17 cellular contexts compared by ENCODE assay signal in the genomic region with DNA sequence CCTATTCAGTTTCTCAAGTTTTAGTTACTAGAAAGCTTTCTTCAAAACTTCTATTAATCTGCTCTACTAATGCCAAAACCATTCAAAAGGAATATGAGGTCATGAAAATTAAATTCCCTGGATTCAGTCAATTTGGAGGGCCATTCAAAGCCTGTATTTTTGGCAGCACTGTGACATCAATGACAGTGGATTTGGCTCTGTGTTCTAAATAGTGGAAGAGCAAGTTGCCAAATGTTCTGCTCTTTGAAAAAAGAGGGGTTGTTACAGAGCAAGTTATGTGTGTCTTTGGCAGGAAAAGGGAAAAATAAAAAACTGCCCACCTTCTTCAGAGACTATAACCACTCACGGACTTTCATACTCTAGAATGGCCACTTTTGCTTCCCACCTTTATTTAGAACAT. TPM values are rescaled to one million over a fixed set of nuclear protein-coding genes. Genes with fewer than 3 reads are reported as not detected.
DNase-seq lines count a peak whose midpoint lies in the region; ATAC-seq, FAIRE-seq and TF ChIP-seq lines count a peak whose summit lies in the region.
"Had no signal": no experiment of that assay in that cellular context is flagged by ENCODE, and none has a peak within 500 bp of the region (broad histone marks: within the 10 kb centered on the region; RNA-seq: fewer than 3 reads in every experiment).

No MANE protein-coding gene starts in this region.

- H2AFZ ChIP-seq in K562 (ENCODE audit: low read depth, low read length), result no peak overlapping the region

- BruUV-seq in K562 (replicated peaks; lab: Mats Ljungman, UMichigan), result TSS peak; percentile 18

- no peak overlapping the region for H3K4me2 ChIP-seq in K562 (ENCODE audit: insufficient read depth, low read length)
- H3K4me2 ChIP-seq: A549 had no signal

- WGBS in K562 (ENCODE audit: insufficient coverage, low coverage, missing lambda C conversion rate), result 94% methylated on average over 1 of the region's 1 CpG
- 18 to 40% methylated on average over 1 of the region's 1 CpG for WGBS in thyroid gland, 2 donors

- H3K4me1 ChIP-seq in K562 (replicated peaks in 1 of 2; ENCODE audit: control insufficient read depth in 2 of 2, insufficient read depth in 2 of 2, low read length in 2 of 2) (peaks cover 7 to 16% of the 10 kb centered on the region in 2 experiments; a peak in 4 of 5 replicates), thyroid gland (peaks cover 17 to 19% of the 10 kb centered on the region in 2 donors), uterus (no peaks in the 10 kb centered on the region)
- H3K4me1 ChIP-seq: BE2C had no signal

- TF ChIP-seq EP300 in K562 (IDR thresholded peaks at IDR 0.05; ENCODE audit: low read length), result no peak

- no peak for ATAC-seq in K562
- no peak for ATAC-seq in stimulated activated naive B cell treated with anti-CD40 and anti-IgM and Interleukin-4, amounts not matched to agents 10 μg/mL and 1 μg/mL and 100 μg/mL, for 72 hours (replicated peaks)
- ATAC-seq: A549; CD8-positive, alpha-beta T cell had no signal

- no peak for FAIRE-seq in K562 (lab: Jason Lieb, UNC)
- FAIRE-seq: A549 had no signal

- no peaks in the 10 kb centered on the region for H3K79me2 ChIP-seq in K562 (ENCODE audit: control insufficient read depth, insufficient read depth, low read length)

- H3K36me3 ChIP-seq in K562 (ENCODE audit: control insufficient read depth, insufficient read depth, low read length) (peaks cover 29% of the 10 kb centered on the region; the same call in 1 of the 3 replicates), thyroid gland (no peaks in the 10 kb centered on the region), uterus (no peaks in the 10 kb centered on the region)

- CTCF ChIA-PET in K562 (lab: Yijun Ruan, JAX; ENCODE audit: low intra/inter-chr PET ratio), result no interaction called here

- no peak overlapping the region for H3K9ac ChIP-seq in K562 (ENCODE audit: insufficient read depth in 1 of 2, low read depth in 2 of 2, low read length in 2 of 2)

- TF ChIP-seq CTCF in K562 (IDR thresholded peaks at IDR 0.05 in 2 of 3, conservative IDR thresholded peaks at IDR 0.05 in 1 of 3; ENCODE audit: insufficient read depth in 2 of 3, low read depth in 1 of 3, low read length in 3 of 3), result no peak
- no peak for TF ChIP-seq CTCF in thyroid gland (IDR thresholded peaks at IDR 0.05)
- no peak for TF ChIP-seq CTCF in uterus (IDR thresholded peaks at IDR 0.05)

- peaks cover 0 to 4% of the 10 kb centered on the region in 2 donors for H3K4me1 Mint-ChIP-seq in stimulated activated naive B cell treated with anti-CD40 and anti-IgM and Interleukin-4, amounts not matched to agents 10 μg/mL and 1 μg/mL and 100 μg/mL, for 72 hours

- H3K27ac ChIP-seq in K562 (ENCODE audit: extremely low read depth, low read depth, low read length) (no peak overlapping the region), thyroid gland (peak overlapping the region in 2 of 3 donors; percentile 24 to 54), uterus (no peak overlapping the region)
- H3K27ac ChIP-seq: A549, C4-2B, HL-60 had no signal

- in situ Hi-C loops in G401 (cut with HindIII; ENCODE audit: low sequenced_read_pairs), result loop anchor here (5.0 kb wide), 1 partner anchor 48 kb away; no protein-coding TSS in a partner anchor
- in situ Hi-C loops in K562 (cut with MboI), result no loop called here

- no peaks in the 10 kb centered on the region for H3K9me1 ChIP-seq in K562 (ENCODE audit: control insufficient read depth, insufficient read depth, low read length)

- H3K9me3 ChIP-seq in K562 (replicated peaks; ENCODE audit: control insufficient read depth, insufficient read depth, low read depth, low read length) (no peaks in the 10 kb centered on the region), thyroid gland (no peaks in the 10 kb centered on the region), uterus (no peaks in the 10 kb centered on the region)
- H3K9me3 ChIP-seq: A549, BE2C had no signal

- no peak overlapping the region for H3K27ac Mint-ChIP-seq in stimulated activated naive B cell treated with anti-CD40 and anti-IgM and Interleukin-4, amounts not matched to agents 10 μg/mL and 1 μg/mL and 100 μg/mL, for 72 hours
- H3K27ac Mint-ChIP-seq: CD8-positive, alpha-beta T cell; HFFc6 had no signal

- no peak for TF ChIP-seq RAD21 in K562 (CRISPR knock-in tag; conservative IDR thresholded peaks at IDR 0.05 in 1 of 2, IDR thresholded peaks at IDR 0.05 in 1 of 2)

- intact Hi-C loops in K562 (cut with micrococcal nuclease) (no loop called here), thyroid gland (cut with DNase I) (no loop called here), uterus (cut with DNase I; ENCODE audit: low total_unique reads) (no loop called here)

- H3K4me3 ChIP-seq in K562 (no peak overlapping the region), thyroid gland (replicated peaks in 1 of 3) (no peak overlapping the region), uterus (no peak overlapping the region)
- H3K4me3 ChIP-seq: A549 had no signal

- DNase-seq in G401 (ENCODE audit: low spot score) (peak; percentile 15), K562 (ENCODE audit: extremely low read depth in 1 of 4, low spot score in 3 of 4) (no peak), medulla oblongata (ENCODE audit: extremely low spot score) (peak; percentile 52), thyroid gland (no peak), uterus (no peak), activated gamma-delta T cell (lab: John Stamatoyannopoulos, UW) (no peak)
- DNase-seq in stimulated activated naive B cell treated with anti-CD40 and anti-IgM and Interleukin-4, amounts not matched to agents 10 μg/mL and 1 μg/mL and 100 μg/mL, for 72 hours, result no peak
- DNase-seq: BE2C; CD8-positive, alpha-beta T cell; COR-L47; DND-41; GF-D8; HCEC 1CT; HFFc6 had no signal

- H3K27me3 ChIP-seq in K562 (ENCODE audit: control insufficient read depth in 2 of 2, insufficient read depth in 2 of 2, low read length in 2 of 2), result no peaks in the 10 kb centered on the region
- H3K27me3 ChIP-seq in thyroid gland, result no peaks in the 10 kb centered on the region
- no peaks in the 10 kb centered on the region for H3K27me3 ChIP-seq in uterus
- H3K27me3 ChIP-seq: BE2C had no signal

- POLR2A ChIA-PET in K562 (lab: Yijun Ruan, JAX), result interaction anchor here (0.7 to 1.4 kb wide), 4 partner anchors 11 to 118 kb away, joined by 3 to 4 read pairs (median 3); no protein-coding TSS in a partner anchor

- H3K9me3 Mint-ChIP-seq in stimulated activated naive B cell treated with anti-CD40 and anti-IgM and Interleukin-4, amounts not matched to agents 10 μg/mL and 1 μg/mL and 100 μg/mL, for 72 hours, result no peaks in the 10 kb centered on the region
- H3K9me3 Mint-ChIP-seq: CD8-positive, alpha-beta T cell; HFFc6 had no signal

- H3K27me3 Mint-ChIP-seq in stimulated activated naive B cell treated with anti-CD40 and anti-IgM and Interleukin-4, amounts not matched to agents 10 μg/mL and 1 μg/mL and 100 μg/mL, for 72 hours, result no peaks in the 10 kb centered on the region

- no peaks in the 10 kb centered on the region for H3K36me3 Mint-ChIP-seq in stimulated activated naive B cell treated with anti-CD40 and anti-IgM and Interleukin-4, amounts not matched to agents 10 μg/mL and 1 μg/mL and 100 μg/mL, for 72 hours

- TF ChIP-seq POLR2A in K562 (conservative IDR thresholded peaks at IDR 0.05) (no peak), thyroid gland (IDR thresholded peaks at IDR 0.05) (peak in 1 of 2 donors; percentile 9), uterus (IDR thresholded peaks at IDR 0.05) (no peak)

- no peak overlapping the region for H3K4me3 Mint-ChIP-seq in stimulated activated naive B cell treated with anti-CD40 and anti-IgM and Interleukin-4, amounts not matched to agents 10 μg/mL and 1 μg/mL and 100 μg/mL, for 72 hours
- H3K4me3 Mint-ChIP-seq: CD8-positive, alpha-beta T cell; HFFc6 had no signal

- no peaks in the 10 kb centered on the region for H4K20me1 ChIP-seq in K562 (replicated peaks; ENCODE audit: control insufficient read depth, insufficient read depth, low read length)

RNA-seq across cellular contexts. Expression of a gene that starts 3.2 kb away (rescaled TPM):
- total RNA-seq in G401 (2014; rRNA removed; shearing (Covaris generic)), result 1.4 TPM in 1 of 2 replicates, not detected in the other
- 1.1 and 1.4 TPM in 2 replicates for total RNA-seq in K562 (2011; cell fraction: chromatin; rRNA removed; ENCODE audit: low replicate concordance)
- 0.26 and 0.67 TPM in 2 replicates for total RNA-seq in K562 (2011; cell fraction: nucleolus; rRNA removed)
- 0.53 and 0.81 TPM in 2 replicates for total RNA-seq in K562 (2011; cell fraction: nucleoplasm; rRNA removed)
- total RNA-seq in K562 (2014; rRNA removed), result 0.54 TPM in 1 of 2 replicates, not detected in the other
- 0.19 TPM in 1 of 2 replicates, not detected in the other for total RNA-seq in K562 (2014; rRNA removed; fragmentation: Illumina TruSeq; extraction: Trizol)
- 0.23 and 0.33 TPM in 2 replicates for total RNA-seq in K562 (2015; rRNA removed; fragmentation: Illumina TruSeq; extraction: Trizol)
- 0.47 and 1.0 TPM in 2 replicates for total RNA-seq in K562 (2021)
- 0.35 and 0.36 TPM in 2 replicates for polyA plus RNA-seq in K562 (2011; rRNA removed)
- 0.62 and 0.63 TPM in 2 replicates for polyA plus RNA-seq in K562 (2011; cell fraction: cytosol; rRNA removed)
- 0.31 and 1.1 TPM in 2 replicates for polyA plus RNA-seq in K562 (2011; cell fraction: nucleus; rRNA removed)
- polyA plus RNA-seq in K562 (2012), result 0.98 and 1.7 TPM in 2 replicates
- polyA plus RNA-seq in K562 (2014; fragmentation: Illumina TruSeq; extraction: Trizol), result 0.98 TPM in 1 of 2 replicates, not detected in the other
- under 1 TPM; 0.10 to 0.13 TPM for polyA plus RNA-seq in K562 (2014; fragmentation: Nextera tagmentation; extraction: Ambion mirVana)
- polyA plus RNA-seq in K562 (2014; rRNA removed), result 0.52 and 1.7 TPM in 2 replicates
- polyA minus RNA-seq in K562 (2011; rRNA and poly(A)+ RNA removed), result 0.18 TPM in 1 of 2 replicates, not detected in the other
- not detected in 2 replicates for polyA minus RNA-seq in K562 (2011; cell fraction: cytosol; rRNA and poly(A)+ RNA removed)
- polyA minus RNA-seq in K562 (2011; cell fraction: nucleus; rRNA and poly(A)+ RNA removed), result not detected in 2 replicates
- 10 to 100 TPM in 2 of 4 donors, 1 to 10 TPM in 2; 3.1 to 14.2 (median 9.7) TPM for total RNA-seq in thyroid gland
- total RNA-seq in uterus, result 1 to 10 TPM in 1 of 4 donors, not detected in 3; 1.9 TPM

RNA-seq across cellular contexts. Expression of a gene that starts 16.0 kb away (rescaled TPM):
- 122 and 128 TPM in 2 replicates for total RNA-seq in G401 (2014; rRNA removed; shearing (Covaris generic))
- 13.7 and 40.7 TPM in 2 replicates for total RNA-seq in K562 (2011; cell fraction: chromatin; rRNA removed; ENCODE audit: low replicate concordance)
- total RNA-seq in K562 (2011; cell fraction: nucleolus; rRNA removed), result 12.3 and 14.3 TPM in 2 replicates
- total RNA-seq in K562 (2011; cell fraction: nucleoplasm; rRNA removed), result 27.1 and 44.8 TPM in 2 replicates
- total RNA-seq in K562 (2014; rRNA removed), result 61.0 and 69.3 TPM in 2 replicates
- total RNA-seq in K562 (2014; rRNA removed; fragmentation: Illumina TruSeq; extraction: Trizol), result 121 and 129 TPM in 2 replicates
- 108 and 119 TPM in 2 replicates for total RNA-seq in K562 (2015; rRNA removed; fragmentation: Illumina TruSeq; extraction: Trizol)
- total RNA-seq in K562 (2021), result 89.0 and 89.7 TPM in 2 replicates
- 33.2 and 61.1 TPM in 2 replicates for polyA plus RNA-seq in K562 (2011; rRNA removed)
- polyA plus RNA-seq in K562 (2011; cell fraction: cytosol; rRNA removed), result 17.5 and 17.8 TPM in 2 replicates
- polyA plus RNA-seq in K562 (2011; cell fraction: nucleus; rRNA removed), result 11.1 and 13.3 TPM in 2 replicates
- polyA plus RNA-seq in K562 (2012), result 42.4 and 83.6 TPM in 2 replicates
- polyA plus RNA-seq in K562 (2014; fragmentation: Illumina TruSeq; extraction: Trizol), result 94.4 and 109 TPM in 2 replicates
- polyA plus RNA-seq in K562 (2014; fragmentation: Nextera tagmentation; extraction: Ambion mirVana), result 10 to 100 TPM; 35.0 to 35.2 TPM
- polyA plus RNA-seq in K562 (2014; rRNA removed), result 115 TPM in 2 replicates
- polyA minus RNA-seq in K562 (2011; rRNA and poly(A)+ RNA removed), result 18.0 and 18.4 TPM in 2 replicates
- polyA minus RNA-seq in K562 (2011; cell fraction: cytosol; rRNA and poly(A)+ RNA removed), result 19.1 and 20.1 TPM in 2 replicates
- polyA minus RNA-seq in K562 (2011; cell fraction: nucleus; rRNA and poly(A)+ RNA removed), result 8.9 and 13.0 TPM in 2 replicates
- 10 to 100 TPM; 48.8 to 82.1 (median 60.7) TPM for total RNA-seq in thyroid gland
- total RNA-seq in uterus, result 10 to 100 TPM; 32.1 to 83.8 (median 38.5) TPM

RNA-seq across cellular contexts. Expression of a gene that starts 44.6 kb away (rescaled TPM):
- total RNA-seq in G401 (2014; rRNA removed; shearing (Covaris generic)), result 46.9 and 59.6 TPM in 2 replicates
- total RNA-seq in K562 (2011; cell fraction: chromatin; rRNA removed; ENCODE audit: low replicate concordance), result 22.3 and 56.7 TPM in 2 replicates
- 18.6 and 19.5 TPM in 2 replicates for total RNA-seq in K562 (2011; cell fraction: nucleolus; rRNA removed)
- 27.1 and 32.0 TPM in 2 replicates for total RNA-seq in K562 (2011; cell fraction: nucleoplasm; rRNA removed)
- total RNA-seq in K562 (2014; rRNA removed) (16.5 and 20.5 TPM in 2 replicates), K562 (2014; rRNA removed; fragmentation: Illumina TruSeq; extraction: Trizol) (35.3 and 38.8 TPM in 2 replicates), K562 (2015; rRNA removed; fragmentation: Illumina TruSeq; extraction: Trizol) (39.4 and 40.9 TPM in 2 replicates), K562 (2021) (22.5 and 23.4 TPM in 2 replicates), thyroid gland (10 to 100 TPM; 49.2 to 57.6 (median 53.3) TPM), uterus (10 to 100 TPM; 17.2 to 51.8 (median 29.8) TPM)
- polyA plus RNA-seq in K562 (2011; rRNA removed) (21.3 and 29.2 TPM in 2 replicates), K562 (2014; fragmentation: Illumina TruSeq; extraction: Trizol) (28.1 and 31.3 TPM in 2 replicates), K562 (2014; fragmentation: Nextera tagmentation; extraction: Ambion mirVana) (1 to 10 TPM; 6.7 to 7.8 TPM), K562 (2014; rRNA removed) (15.3 and 19.3 TPM in 2 replicates)
- 12.2 and 16.4 TPM in 2 replicates for polyA plus RNA-seq in K562 (2011; cell fraction: cytosol; rRNA removed)
- 16.4 and 17.0 TPM in 2 replicates for polyA plus RNA-seq in K562 (2011; cell fraction: nucleus; rRNA removed)
- 13.7 and 17.9 TPM in 2 replicates for polyA plus RNA-seq in K562 (2012)
- polyA minus RNA-seq in K562 (2011; rRNA and poly(A)+ RNA removed), result 32.5 and 37.6 TPM in 2 replicates
- polyA minus RNA-seq in K562 (2011; cell fraction: cytosol; rRNA and poly(A)+ RNA removed), result 8.8 and 16.4 TPM in 2 replicates
- 13.1 and 24.1 TPM in 2 replicates for polyA minus RNA-seq in K562 (2011; cell fraction: nucleus; rRNA and poly(A)+ RNA removed)

Comparison
In these comparisons a context has a peak if more than half of its experiments do, and no peak if none do; other contexts are left out.
1. DNase-seq: peak in G401 (single experiment) and medulla oblongata (single experiment); none in K562 (0 of 4), thyroid gland (0 of 2), uterus (0 of 2), stimulated activated naive B cell treated with anti-CD40 and anti-IgM and Interleukin-4, amounts not matched to agents 10 μg/mL and 1 μg/mL and 100 μg/mL, for 72 hours (single experiment) and activated gamma-delta T cell (single experiment).
2. H3K27ac ChIP-seq: peak in thyroid gland (2 of 3); none in K562 (single experiment) and uterus (0 of 2).